21 cellular contexts compared by ENCODE assay signal in the genomic region with DNA sequence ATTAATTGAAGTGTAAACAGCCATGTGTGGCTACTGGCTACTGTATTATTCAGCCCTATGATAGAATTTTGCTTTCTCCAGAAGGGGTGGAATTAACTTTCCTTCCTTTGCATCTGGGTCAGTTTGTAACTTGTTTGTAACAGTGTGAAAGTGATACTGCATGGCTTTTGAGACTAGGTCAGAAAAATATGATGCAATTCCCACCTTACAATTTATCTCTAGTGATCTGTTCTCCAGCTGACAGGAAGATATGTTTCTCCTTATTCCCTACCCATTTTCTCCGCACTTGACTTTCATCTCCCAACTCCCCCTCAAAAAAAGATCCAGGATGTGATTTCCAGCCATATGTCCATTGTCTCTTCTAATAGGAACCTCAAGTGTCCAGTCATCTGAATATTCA. TPM values are rescaled to one million over a fixed set of nuclear protein-coding genes. Genes with fewer than 3 reads are reported as not detected.
"Had no signal": no experiment of that assay in that cellular context is flagged by ENCODE, and none has a peak within 500 bp of the region (broad histone marks: within the 10 kb centered on the region; RNA-seq: fewer than 3 reads in every experiment).

No MANE protein-coding gene starts in this region.

- H3K4me2 ChIP-seq: SK-N-SH had no signal

- ATAC-seq: Panc1, PC-3 had no signal

- H3K9me3 ChIP-seq: SK-N-SH had no signal

- H3K9ac ChIP-seq: SK-N-SH had no signal

- H3K27ac ChIP-seq: RWPE1 had no signal

- DNase-seq: KBM-7; MV-4-11; NCI-H1048; NCI-H1105; NCI-H1417; NCI-H1436 treated with DMSO at 0.1 percent for 48 hours; NCI-H1694; NCI-H187 treated with DMSO at 0.1 percent for 48 hours; NCI-H2081; NCI-H2107; NCI-H2227 treated with DMSO at 0.1 percent for 48 hours; NCI-H524 treated with DMSO at 0.1 percent for 48 hours; NCI-H69; NCI-H774; NK-92 treated with Interleukin-12 subunit alpha and Interleukin-12 subunit beta, amount 100 ng/mL, for 24 hours; PC-3; SHP77; SK-N-SH had no signal

RNA-seq across cellular contexts. Expression of gene MOCS1, which starts 2.6 kb away (rescaled TPM):
- total RNA-seq: OCI-LY7 had no signal
